ENCODE assay signal across 9 cellular contexts in genomic region chr7:2800923-2801682, GRCh38. TPM values are rescaled to one million over a fixed set of nuclear protein-coding genes. Genes with fewer than 3 reads are reported as not detected.
DNase-seq lines count a peak whose midpoint lies in the region; ATAC-seq and FAIRE-seq lines count a peak whose summit lies in the region.
"Had no signal": no experiment of that assay in that cellular context is flagged by ENCODE, and none has a peak within 500 bp of the region (broad histone marks: within the 10 kb centered on the region; RNA-seq: fewer than 3 reads in every experiment).

No MANE protein-coding gene starts in this region.

- FAIRE-seq in frontal cortex (lab: Jason Lieb, UNC): no peak

- in situ Hi-C loops in T47D (cut with HindIII; ENCODE audit: low pct_unique_long_range_greater_than_20kb, low sequenced_read_pairs): no loop called here

- ATAC-seq in stimulated activated naive CD8-positive, alpha-beta T cell treated with anti-CD3 and anti-CD28 coated beads, Interleukin-15, Interleukin-2, amounts not matched to agents 100 U/mL and 50 U/mL, for 24 hours: no peak
- ATAC-seq in GM18907 (IDR thresholded peaks at IDR 0.05; ENCODE audit: unreplicated experiment): no peak

- H3K36me3 ChIP-seq in muscle layer of duodenum (ENCODE audit: control insufficient read depth in 1 of 2, insufficient read depth in 2 of 2, low read length in 2 of 2): no peaks in the 10 kb centered on the region

- H3K27me3 ChIP-seq in muscle layer of duodenum (ENCODE audit: low read depth, low read length): no peaks in the 10 kb centered on the region

- H3K4me3 Mint-ChIP-seq in stimulated activated naive CD8-positive, alpha-beta T cell treated with anti-CD3 and anti-CD28 coated beads, Interleukin-15, Interleukin-2, amounts not matched to agents 100 ng/mL and 50 ng/mL, for 24 hours: no peak overlapping the region

- no peaks in the 10 kb centered on the region for H3K9me3 Mint-ChIP-seq in stimulated activated naive CD8-positive, alpha-beta T cell treated with anti-CD3 and anti-CD28 coated beads, Interleukin-15, Interleukin-2, amounts not matched to agents 100 ng/mL and 50 ng/mL, for 24 hours

- no peak overlapping the region for H3K4me3 ChIP-seq in muscle layer of duodenum (ENCODE audit: low read depth in 1 of 2, low read length in 2 of 2)

- peaks cover 0 to 12% of the 10 kb centered on the region in 2 donors for H3K4me1 ChIP-seq in muscle layer of duodenum (ENCODE audit: control insufficient read depth in 1 of 2, insufficient read depth in 2 of 2, low read length in 2 of 2)

- H3K36me3 Mint-ChIP-seq in stimulated activated naive CD8-positive, alpha-beta T cell treated with anti-CD3 and anti-CD28 coated beads, Interleukin-15, Interleukin-2, amounts not matched to agents 100 ng/mL and 50 ng/mL, for 24 hours (ENCODE audit: low read depth): no peaks in the 10 kb centered on the region

- peak overlapping the region; percentile 2 for H3K27ac ChIP-seq in muscle layer of duodenum (ENCODE audit: low read length)

- H3K4me1 Mint-ChIP-seq in stimulated activated naive CD8-positive, alpha-beta T cell treated with anti-CD3 and anti-CD28 coated beads, Interleukin-15, Interleukin-2, amounts not matched to agents 100 ng/mL and 50 ng/mL, for 24 hours (ENCODE audit: low read depth): peaks cover 55% of the 10 kb centered on the region

- no peak for DNase-seq in stimulated activated naive CD8-positive, alpha-beta T cell treated with anti-CD3 and anti-CD28 coated beads, Interleukin-15, Interleukin-2, amounts not matched to agents 100 U/mL and 50 U/mL, for 24 hours
- DNase-seq in T47D (ENCODE audit: low read depth in 1 of 2, low spot score in 1 of 2) (peak; percentile 31 to 47), frontal cortex (ENCODE audit: low spot score in 2 of 2) (no peak), T-helper 9 cell (no peak)
- DNase-seq in stimulated activated naive CD4-positive, alpha-beta T cell treated with Interleukin-2 at 50 U/mL for 16 hours (lab: John Stamatoyannopoulos, UW): no peak
- DNase-seq: NK-92 treated with Interleukin-12 subunit alpha and Interleukin-12 subunit beta, amount 100 ng/mL, for 24 hours had no signal

- no peaks in the 10 kb centered on the region for H3K27me3 Mint-ChIP-seq in stimulated activated naive CD8-positive, alpha-beta T cell treated with anti-CD3 and anti-CD28 coated beads, Interleukin-15, Interleukin-2, amounts not matched to agents 100 ng/mL and 50 ng/mL, for 24 hours

- no peaks in the 10 kb centered on the region for H3K9me3 ChIP-seq in muscle layer of duodenum (ENCODE audit: control insufficient read depth in 1 of 2, low read length in 2 of 2)

- peak overlapping the region; percentile 39 for H3K27ac Mint-ChIP-seq in stimulated activated naive CD8-positive, alpha-beta T cell treated with anti-CD3 and anti-CD28 coated beads, Interleukin-15, Interleukin-2, amounts not matched to agents 100 ng/mL and 50 ng/mL, for 24 hours

RNA-seq across cellular contexts. Expression of gene GNA12, which starts 43.0 kb away (rescaled TPM):
- total RNA-seq in frontal cortex: 11.8 TPM

Comparison
In these comparisons a context has a peak if more than half of its experiments do, and no peak if none do; other contexts are left out.
1. DNase-seq: peak in T47D (2 of 2); none in stimulated activated naive CD8-positive, alpha-beta T cell treated with anti-CD3 and anti-CD28 coated beads, Interleukin-15, Interleukin-2, amounts not matched to agents 100 U/mL and 50 U/mL, for 24 hours (single experiment), frontal cortex (0 of 2), T-helper 9 cell (single experiment) and stimulated activated naive CD4-positive, alpha-beta T cell treated with Interleukin-2 at 50 U/mL for 16 hours (single experiment).